ENCODE assay signal across 17 cellular contexts in the genomic region with DNA sequence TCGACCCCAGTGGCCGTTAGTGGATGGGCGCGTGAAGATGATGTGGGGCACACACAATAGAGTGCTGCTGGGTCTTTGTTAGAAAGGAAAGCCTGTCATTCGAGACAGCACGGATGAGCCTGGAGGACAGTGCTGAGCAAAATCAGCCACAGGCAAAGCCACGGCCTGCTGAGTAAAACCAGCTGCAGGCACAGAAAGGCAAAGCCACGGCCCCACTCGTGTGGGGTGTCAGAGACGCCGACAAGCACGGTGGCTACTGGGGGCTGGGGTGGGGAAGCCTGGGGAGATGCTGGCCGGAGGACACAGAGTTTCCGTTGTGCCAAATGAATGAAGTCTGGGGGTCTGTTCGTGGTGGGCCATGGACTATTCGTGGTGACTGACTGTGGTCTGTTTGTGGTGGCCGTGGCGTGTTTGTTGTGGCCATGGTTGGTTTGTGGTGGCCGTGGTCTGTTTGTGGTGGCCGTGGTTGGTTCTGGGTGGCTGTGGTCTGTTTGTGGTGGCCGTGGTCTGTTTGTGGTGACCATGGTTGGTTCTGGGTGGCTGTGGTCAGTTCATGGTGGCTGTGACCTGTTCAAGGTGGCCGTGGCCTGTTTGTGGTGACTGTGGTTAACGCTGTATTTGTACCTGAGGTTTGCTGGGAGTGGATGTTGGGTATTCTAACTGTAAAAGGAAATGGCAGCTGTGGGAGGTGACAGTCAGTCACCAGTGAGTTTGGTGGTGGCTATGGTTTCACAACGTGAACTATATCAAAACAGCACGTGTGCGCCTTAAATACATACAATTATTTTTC. TPM values are rescaled to one million over a fixed set of nuclear protein-coding genes. Genes with fewer than 3 reads are reported as not detected.
DNase-seq lines count a peak whose midpoint lies in the region; ATAC-seq lines count a peak whose summit lies in the region.
"Had no signal": no experiment of that assay in that cellular context is flagged by ENCODE, and none has a peak within 500 bp of the region (broad histone marks: within the 10 kb centered on the region; RNA-seq: fewer than 3 reads in every experiment).

No MANE protein-coding gene starts in this region.

- no peak for ATAC-seq in T-helper 17 cell
- ATAC-seq in stimulated activated naive B cell treated with anti-CD40 and anti-IgM and Interleukin-4, amounts not matched to agents 10 μg/mL and 1 μg/mL and 100 μg/mL, for 72 hours (replicated peaks): no peak
- no peak for ATAC-seq in left cardiac atrium
- no peak for ATAC-seq in HG03571 (IDR thresholded peaks at IDR 0.05; ENCODE audit: unreplicated experiment)

- H3K4me3 Mint-ChIP-seq in activated naive CD4-positive, alpha-beta T cell treated with anti-CD3 and anti-CD28 coated beads, Interleukin-2, amount 50 U/mL, for 24 hours: no peak overlapping the region
- no peak overlapping the region for H3K4me3 Mint-ChIP-seq in activated naive CD4-positive, alpha-beta T cell treated with anti-CD3 and anti-CD28 coated beads for 36 hours
- H3K4me3 Mint-ChIP-seq in T-helper 17 cell: peak overlapping the region; percentile 5
- peak overlapping the region; percentile 23 to 55 for H3K4me3 Mint-ChIP-seq in stimulated activated naive B cell treated with anti-CD40 and anti-IgM and Interleukin-4, amounts not matched to agents 10 μg/mL and 1 μg/mL and 100 μg/mL, for 72 hours
- H3K4me3 Mint-ChIP-seq: HFFc6, IgD-negative memory B cell, nephron progenitor cell had no signal

- H3K9me3 ChIP-seq in T-helper 17 cell (ENCODE audit: control insufficient read depth, low read length, poor library complexity, severe bottlenecking): no peaks in the 10 kb centered on the region

- DNase-seq in activated naive CD4-positive, alpha-beta T cell treated with anti-CD3 and anti-CD28 coated beads for 36 hours: no peak
- DNase-seq in T-helper 17 cell: no peak
- DNase-seq in central memory CD4-positive, alpha-beta T cell: peak; percentile 13
- DNase-seq in stimulated activated naive B cell treated with anti-CD40 and anti-IgM and Interleukin-4, amounts not matched to agents 10 μg/mL and 1 μg/mL and 100 μg/mL, for 72 hours: no peak
- no peak for DNase-seq in left cardiac atrium
- no peak for DNase-seq in NCI-H510A treated with DMSO at 0.1 percent for 48 hours (lab: John Stamatoyannopoulos, UW)
- DNase-seq: DMS 273 treated with DMSO at 0.1 percent for 48 hours, HFFc6, NCI-H1417 treated with DMSO at 0.1 percent for 48 hours, NCI-H345, nephron progenitor cell, retina, SHP77, T1000 had no signal

- peak overlapping the region; percentile 81 for H3K27ac Mint-ChIP-seq in activated naive CD4-positive, alpha-beta T cell treated with anti-CD3 and anti-CD28 coated beads, Interleukin-2, amount 50 U/mL, for 24 hours
- H3K27ac Mint-ChIP-seq in activated naive CD4-positive, alpha-beta T cell treated with anti-CD3 and anti-CD28 coated beads for 36 hours: no peak overlapping the region
- peak overlapping the region; percentile 24 for H3K27ac Mint-ChIP-seq in T-helper 17 cell
- H3K27ac Mint-ChIP-seq in stimulated activated naive B cell treated with anti-CD40 and anti-IgM and Interleukin-4, amounts not matched to agents 10 μg/mL and 1 μg/mL and 100 μg/mL, for 72 hours: peak overlapping the region; percentile 77
- H3K27ac Mint-ChIP-seq: HFFc6, IgD-negative memory B cell, nephron progenitor cell had no signal

- no peaks in the 10 kb centered on the region for H3K27me3 Mint-ChIP-seq in activated naive CD4-positive, alpha-beta T cell treated with anti-CD3 and anti-CD28 coated beads, Interleukin-2, amount 50 U/mL, for 24 hours
- no peaks in the 10 kb centered on the region for H3K27me3 Mint-ChIP-seq in activated naive CD4-positive, alpha-beta T cell treated with anti-CD3 and anti-CD28 coated beads for 36 hours (ENCODE audit: low read depth)
- H3K27me3 Mint-ChIP-seq in T-helper 17 cell: no peaks in the 10 kb centered on the region
- H3K27me3 Mint-ChIP-seq in stimulated activated naive B cell treated with anti-CD40 and anti-IgM and Interleukin-4, amounts not matched to agents 10 μg/mL and 1 μg/mL and 100 μg/mL, for 72 hours: peaks cover 2 to 3% of the 10 kb centered on the region in 2 donors

- H3K9me3 Mint-ChIP-seq in activated naive CD4-positive, alpha-beta T cell treated with anti-CD3 and anti-CD28 coated beads, Interleukin-2, amount 50 U/mL, for 24 hours: no peaks in the 10 kb centered on the region
- H3K9me3 Mint-ChIP-seq in activated naive CD4-positive, alpha-beta T cell treated with anti-CD3 and anti-CD28 coated beads for 36 hours: no peaks in the 10 kb centered on the region
- H3K9me3 Mint-ChIP-seq in stimulated activated naive B cell treated with anti-CD40 and anti-IgM and Interleukin-4, amounts not matched to agents 10 μg/mL and 1 μg/mL and 100 μg/mL, for 72 hours: peaks cover 4 to 12% of the 10 kb centered on the region in 2 donors
- H3K9me3 Mint-ChIP-seq: HFFc6 had no signal

- no peaks in the 10 kb centered on the region for H3K36me3 Mint-ChIP-seq in activated naive CD4-positive, alpha-beta T cell treated with anti-CD3 and anti-CD28 coated beads, Interleukin-2, amount 50 U/mL, for 24 hours
- no peaks in the 10 kb centered on the region for H3K36me3 Mint-ChIP-seq in activated naive CD4-positive, alpha-beta T cell treated with anti-CD3 and anti-CD28 coated beads for 36 hours (ENCODE audit: low read depth)
- H3K36me3 Mint-ChIP-seq in T-helper 17 cell (ENCODE audit: low read depth): no peaks in the 10 kb centered on the region
- peaks cover 3 to 10% of the 10 kb centered on the region in 2 donors for H3K36me3 Mint-ChIP-seq in stimulated activated naive B cell treated with anti-CD40 and anti-IgM and Interleukin-4, amounts not matched to agents 10 μg/mL and 1 μg/mL and 100 μg/mL, for 72 hours
- H3K36me3 Mint-ChIP-seq: IgD-negative memory B cell had no signal

- CTCF ChIA-PET in activated naive CD4-positive, alpha-beta T cell treated with anti-CD3 and anti-CD28 coated beads for 36 hours (lab: Charles Lee): no interaction called here

- intact Hi-C loops in activated naive CD4-positive, alpha-beta T cell treated with anti-CD3 and anti-CD28 coated beads for 36 hours (cut with micrococcal nuclease): no loop called here
- intact Hi-C loops in left cardiac atrium (cut with DNase I): no loop called here

- peaks cover 5% of the 10 kb centered on the region for H3K4me1 Mint-ChIP-seq in activated naive CD4-positive, alpha-beta T cell treated with anti-CD3 and anti-CD28 coated beads, Interleukin-2, amount 50 U/mL, for 24 hours
- H3K4me1 Mint-ChIP-seq in activated naive CD4-positive, alpha-beta T cell treated with anti-CD3 and anti-CD28 coated beads for 36 hours (ENCODE audit: low read depth): peaks cover 21% of the 10 kb centered on the region
- H3K4me1 Mint-ChIP-seq in T-helper 17 cell: peaks cover 2% of the 10 kb centered on the region
- peaks cover 9 to 20% of the 10 kb centered on the region in 2 donors for H3K4me1 Mint-ChIP-seq in stimulated activated naive B cell treated with anti-CD40 and anti-IgM and Interleukin-4, amounts not matched to agents 10 μg/mL and 1 μg/mL and 100 μg/mL, for 72 hours

RNA-seq across cellular contexts. Expression of a gene that starts 36.3 kb away (rescaled TPM):
- total RNA-seq in activated naive CD4-positive, alpha-beta T cell treated with anti-CD3 and anti-CD28 coated beads for 36 hours: 1 to 10 TPM; 6.5 to 7.4 TPM
- 10 to 100 TPM in 1 of 2 donors, 1 to 10 TPM in 1; 9.7 to 13.2 TPM for total RNA-seq in T-helper 17 cell
- total RNA-seq in left cardiac atrium: 10 to 100 TPM; 39.1 to 41.6 TPM
- total RNA-seq: HFFc6 had no signal

Comparison
In these comparisons a context has a peak if more than half of its experiments do, and no peak if none do; other contexts are left out.
1. H3K4me3 Mint-ChIP-seq: peak in T-helper 17 cell (single experiment) and stimulated activated naive B cell treated with anti-CD40 and anti-IgM and Interleukin-4, amounts not matched to agents 10 μg/mL and 1 μg/mL and 100 μg/mL, for 72 hours (2 of 2); none in activated naive CD4-positive, alpha-beta T cell treated with anti-CD3 and anti-CD28 coated beads, Interleukin-2, amount 50 U/mL, for 24 hours (single experiment) and activated naive CD4-positive, alpha-beta T cell treated with anti-CD3 and anti-CD28 coated beads for 36 hours (single experiment).